In the genomic region with DNA sequence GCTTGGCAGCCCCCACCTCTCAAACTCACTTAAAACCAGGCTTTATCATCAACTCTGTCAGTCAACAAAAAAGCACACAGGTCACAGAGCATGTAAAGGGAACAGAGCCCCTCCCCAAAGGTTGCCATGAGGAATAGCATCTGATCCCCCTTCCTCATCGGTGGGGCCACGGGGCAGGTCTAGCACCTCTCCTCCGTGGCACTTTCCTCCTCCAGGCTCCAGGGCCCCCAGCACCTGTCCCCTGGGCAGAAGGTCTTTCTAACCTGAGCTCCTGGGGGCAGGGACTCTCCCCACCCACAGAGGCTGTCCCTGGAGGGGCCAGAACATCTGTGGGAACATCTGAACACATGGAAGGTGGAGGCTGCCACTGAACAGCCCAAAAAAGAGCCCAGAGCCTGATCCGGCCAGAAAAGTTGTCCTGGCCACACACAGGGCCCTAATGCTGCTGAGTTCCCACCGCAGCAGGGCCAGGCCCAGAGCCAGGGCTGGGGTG, we compare ENCODE assay signal across 18 cellular contexts.
A peak's percentile ranks its signal among the peaks of the same experiment; 100 is the strongest.
DNase-seq lines count a peak whose midpoint lies in the region; ATAC-seq lines count a peak whose summit lies in the region.
"Had no signal": no experiment of that assay in that cellular context is flagged by ENCODE, and none has a peak within 500 bp of the region (broad histone marks: within the 10 kb centered on the region; RNA-seq: fewer than 3 reads in every experiment).

No MANE protein-coding gene starts in this region.

- H3K36me3 Mint-ChIP-seq in activated T-cell treated with anti-CD3 and anti-CD28 coated beads, Interleukin-2, amount 50 U/mL, for 24 hours (ENCODE audit: low read depth): no peaks in the 10 kb centered on the region
- no peaks in the 10 kb centered on the region for H3K36me3 Mint-ChIP-seq in activated T-cell treated with anti-CD3 and anti-CD28 coated beads, Interleukin-2, amount 50 U/mL, for 4 hours (ENCODE audit: insufficient read depth)
- H3K36me3 Mint-ChIP-seq in central memory CD8-positive, alpha-beta T cell (ENCODE audit: insufficient read depth): peaks cover 4% of the 10 kb centered on the region
- H3K36me3 Mint-ChIP-seq: naive B cell had no signal

- H3K27ac ChIP-seq in temporal lobe (ENCODE audit: low read depth, low read length): peak overlapping the region; percentile 79
- H3K27ac ChIP-seq: gastroesophageal sphincter, SK-N-MC, tibial nerve had no signal

- no peak overlapping the region for H3K4me3 Mint-ChIP-seq in activated T-cell treated with anti-CD3 and anti-CD28 coated beads, Interleukin-2, amount 50 U/mL, for 24 hours
- no peak overlapping the region for H3K4me3 Mint-ChIP-seq in activated T-cell treated with anti-CD3 and anti-CD28 coated beads, Interleukin-2, amount 50 U/mL, for 4 hours
- no peak overlapping the region for H3K4me3 Mint-ChIP-seq in central memory CD8-positive, alpha-beta T cell
- H3K4me3 Mint-ChIP-seq: dendritic cell treated with granulocyte-macrophage colony-stimulating factor and Interleukin-4, amounts not matched to agents 40 ng/mL and 50 ng/mL, for 4 days had no signal

- no peaks in the 10 kb centered on the region for H3K9me3 Mint-ChIP-seq in activated T-cell treated with anti-CD3 and anti-CD28 coated beads, Interleukin-2, amount 50 U/mL, for 24 hours
- no peaks in the 10 kb centered on the region for H3K9me3 Mint-ChIP-seq in activated T-cell treated with anti-CD3 and anti-CD28 coated beads, Interleukin-2, amount 50 U/mL, for 4 hours
- no peaks in the 10 kb centered on the region for H3K9me3 Mint-ChIP-seq in central memory CD8-positive, alpha-beta T cell
- H3K9me3 Mint-ChIP-seq: naive B cell had no signal

- no peaks in the 10 kb centered on the region for H3K27me3 Mint-ChIP-seq in activated T-cell treated with anti-CD3 and anti-CD28 coated beads, Interleukin-2, amount 50 U/mL, for 24 hours
- H3K27me3 Mint-ChIP-seq in activated T-cell treated with anti-CD3 and anti-CD28 coated beads, Interleukin-2, amount 50 U/mL, for 4 hours (ENCODE audit: low read depth): no peaks in the 10 kb centered on the region
- H3K27me3 Mint-ChIP-seq in central memory CD8-positive, alpha-beta T cell: no peaks in the 10 kb centered on the region
- H3K27me3 Mint-ChIP-seq: naive B cell had no signal

- H3K4me1 Mint-ChIP-seq in activated T-cell treated with anti-CD3 and anti-CD28 coated beads, Interleukin-2, amount 50 U/mL, for 24 hours (ENCODE audit: low read depth): peaks cover 9% of the 10 kb centered on the region
- peaks cover 10% of the 10 kb centered on the region for H3K4me1 Mint-ChIP-seq in activated T-cell treated with anti-CD3 and anti-CD28 coated beads, Interleukin-2, amount 50 U/mL, for 4 hours (ENCODE audit: low read depth)
- H3K4me1 Mint-ChIP-seq in central memory CD8-positive, alpha-beta T cell: peaks cover 18% of the 10 kb centered on the region

- H3K27ac Mint-ChIP-seq in activated T-cell treated with anti-CD3 and anti-CD28 coated beads, Interleukin-2, amount 50 U/mL, for 24 hours: no peak overlapping the region
- H3K27ac Mint-ChIP-seq in central memory CD8-positive, alpha-beta T cell (ENCODE audit: low read depth): peak overlapping the region; percentile 60
- H3K27ac Mint-ChIP-seq: dendritic cell treated with granulocyte-macrophage colony-stimulating factor and Interleukin-4, amounts not matched to agents 40 ng/mL and 50 ng/mL, for 4 days had no signal

- peak; percentile 13 for DNase-seq in activated T-cell treated with anti-CD3 and anti-CD28 coated beads, Interleukin-2, amount 50 U/mL, for 24 hours
- no peak for DNase-seq in activated T-cell treated with anti-CD3 and anti-CD28 coated beads, Interleukin-2, amount 50 U/mL, for 4 hours
- DNase-seq in central memory CD8-positive, alpha-beta T cell (ENCODE audit: low spot score in 2 of 2): no peak
- DNase-seq in islet precursor cell (peak; percentile 34), ureter (ENCODE audit: low spot score) (no peak), NCI-H2227 treated with DMSO at 0.1 percent for 48 hours (lab: John Stamatoyannopoulos, UW) (no peak), NCI-H345 treated with DMSO at 0.1 percent for 48 hours (lab: John Stamatoyannopoulos, UW; ENCODE audit: unreplicated experiment) (no peak)
- DNase-seq: activated naive CD4-positive, alpha-beta T cell treated with Interleukin-2 at 50 U/mL for 16 hours; naive B cell; NCI-H1092; NCI-H2107; PC-3 had no signal

- ATAC-seq in activated T-cell treated with anti-CD3 and anti-CD28 coated beads, Interleukin-2, amount 50 U/mL, for 4 hours: no peak
- no peak for ATAC-seq in central memory CD8-positive, alpha-beta T cell (replicated peaks; ENCODE audit: extremely low read depth, poor library complexity, severe bottlenecking)
- ATAC-seq: esophagus mucosa, gastroesophageal sphincter, PC-3 had no signal

Comparison
In these comparisons a context has a peak if more than half of its experiments do, and no peak if none do; other contexts are left out.
1. DNase-seq: peak in activated T-cell treated with anti-CD3 and anti-CD28 coated beads, Interleukin-2, amount 50 U/mL, for 24 hours (single experiment) and islet precursor cell (single experiment); none in activated T-cell treated with anti-CD3 and anti-CD28 coated beads, Interleukin-2, amount 50 U/mL, for 4 hours (single experiment), central memory CD8-positive, alpha-beta T cell (0 of 2), ureter (single experiment), NCI-H2227 treated with DMSO at 0.1 percent for 48 hours (single experiment) and NCI-H345 treated with DMSO at 0.1 percent for 48 hours (single experiment).